8 cellular contexts compared by ENCODE assay signal in genomic region chr3:99817437-99818240, GRCh38. TPM values are rescaled to one million over a fixed set of nuclear protein-coding genes. Genes with fewer than 3 reads are reported as not detected.
DNase-seq lines count a peak whose midpoint lies in the region; ATAC-seq and TF ChIP-seq lines count a peak whose summit lies in the region.

CMSS1 (plus strand) TSS chr3:99817862.

- H3K36me3 Mint-ChIP-seq in CD14-positive monocyte = no peaks in the 10 kb centered on the region

- H3K9me3 Mint-ChIP-seq in CD14-positive monocyte = no peaks in the 10 kb centered on the region

- H3K27ac Mint-ChIP-seq in CD14-positive monocyte = peak within 1 kb of the TSS; percentile 97 to 99 (median 98)

- intact Hi-C loops in CD14-positive monocyte (cut with micrococcal nuclease) = loop anchor here in 1 of 2 donors (10.0 kb wide), 1 partner anchor 887 kb away; the partner anchor contains the start of gene TFG

- H3K4me1 Mint-ChIP-seq in CD14-positive monocyte = peaks cover 18% of the 10 kb centered on the region

- peak; percentile 91 for DNase-seq in CD14-positive monocyte (ENCODE audit: low spot score)
- peak; percentile 86 for DNase-seq in NCI-H748 (lab: John Stamatoyannopoulos, UW; ENCODE audit: unreplicated experiment)
- DNase-seq in activated CD4-positive, alpha-beta T cell treated with anti-CD3 and anti-CD28 coated beads, Interleukin-2, amount 50 U/mL, for 1 hour = peak; percentile 98
- peak; percentile 90 for DNase-seq in dedifferentiated amniotic fluid mesenchymal stem cell (ENCODE audit: extremely low spot score)
- DNase-seq in left lobe of liver (ENCODE audit: low spot score) = peak; percentile 93
- DNase-seq in stimulated activated CD4-positive, alpha-beta T cell treated with anti-CD3 and anti-CD28 coated beads, Interleukin-2, amount 100 ng/mL, for 4 hours (ENCODE audit: low read depth) = peak; percentile 93

- peak; percentile 19 for TF ChIP-seq CTCF in CD14-positive monocyte (IDR thresholded peaks at IDR 0.05)

- ATAC-seq in GM19351 (IDR thresholded peaks at IDR 0.05; ENCODE audit: unreplicated experiment) (peak; percentile 92), HG03521 (IDR thresholded peaks at IDR 0.05; ENCODE audit: unreplicated experiment) (peak; percentile 98), left lobe of liver (peak; percentile 98)

- peak within 1 kb of the TSS; percentile 90 to 95 for H3K4me3 Mint-ChIP-seq in CD14-positive monocyte

- H3K27me3 Mint-ChIP-seq in CD14-positive monocyte (ENCODE audit: low read depth in 3 of 3) = peaks cover 0 to 3% (median 2%) of the 10 kb centered on the region in 3 donors

RNA-seq across cellular contexts. Expression of gene CMSS1, which starts in this region (rescaled TPM):
- polyA plus RNA-seq in CD14-positive monocyte = 1 to 10 TPM; 2.2 to 3.6 TPM
- 9.7 TPM for total RNA-seq in left lobe of liver

Comparison
In these comparisons a context has a peak if more than half of its experiments do, and no peak if none do; other contexts are left out.
1. Peak in every context shown above with its lines: DNase-seq and ATAC-seq.